Comparison of ENCODE assay signal across 3 cellular contexts in genomic region chr3:8642001-8642400, GRCh38.
TF ChIP-seq lines count a peak whose summit lies in the region.

No MANE protein-coding gene starts in this region.

TF ChIP-seq in SK-N-SH treated with all-trans-retinoic acid at 6 μM for 48 hours, 23 proteins besides CTCF, POLR2A, EP300 and RAD21:
- TF ChIP-seq ZC3H10 (CRISPR knock-in tag; IDR thresholded peaks at IDR 0.05) = no peak
- peak; percentile 98 for TF ChIP-seq ZNF70 (CRISPR knock-in tag; IDR thresholded peaks at IDR 0.05)

TF ChIP-seq in SK-N-SH, 30 proteins besides CTCF, POLR2A, EP300 and RAD21:
- TF ChIP-seq NRF1 (IDR thresholded peaks at IDR 0.05; ENCODE audit: low read depth, low read length) = no peak
- TF ChIP-seq, protein P1, sequence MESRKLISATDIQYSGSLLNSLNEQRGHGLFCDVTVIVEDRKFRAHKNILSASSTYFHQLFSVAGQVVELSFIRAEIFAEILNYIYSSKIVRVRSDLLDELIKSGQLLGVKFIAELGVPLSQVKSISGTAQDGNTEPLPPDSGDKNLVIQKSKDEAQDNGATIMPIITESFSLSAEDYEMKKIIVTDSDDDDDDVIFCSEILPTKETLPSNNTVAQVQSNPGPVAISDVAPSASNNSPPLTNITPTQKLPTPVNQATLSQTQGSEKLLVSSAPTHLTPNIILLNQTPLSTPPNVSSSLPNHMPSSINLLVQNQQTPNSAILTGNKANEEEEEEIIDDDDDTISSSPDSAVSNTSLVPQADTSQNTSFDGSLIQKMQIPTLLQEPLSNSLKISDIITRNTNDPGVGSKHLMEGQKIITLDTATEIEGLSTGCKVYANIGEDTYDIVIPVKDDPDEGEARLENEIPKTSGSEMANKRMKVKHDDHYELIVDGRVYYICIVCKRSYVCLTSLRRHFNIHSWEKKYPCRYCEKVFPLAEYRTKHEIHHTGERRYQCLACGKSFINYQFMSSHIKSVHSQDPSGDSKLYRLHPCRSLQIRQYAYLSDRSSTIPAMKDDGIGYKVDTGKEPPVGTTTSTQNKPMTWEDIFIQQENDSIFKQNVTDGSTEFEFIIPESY (IDR thresholded peaks at IDR 0.05; ENCODE audit: borderline replicate concordance, low read depth) = no peak
- no peak for TF ChIP-seq JUND (IDR thresholded peaks at IDR 0.05)
- no peak for TF ChIP-seq PBX3 (IDR thresholded peaks at IDR 0.05)
- no peak for TF ChIP-seq GABPA (IDR thresholded peaks at IDR 0.05; ENCODE audit: low read depth)

TF ChIP-seq in K562, 482 proteins besides CTCF, POLR2A, EP300 and RAD21:
- TF ChIP-seq, protein P2, sequence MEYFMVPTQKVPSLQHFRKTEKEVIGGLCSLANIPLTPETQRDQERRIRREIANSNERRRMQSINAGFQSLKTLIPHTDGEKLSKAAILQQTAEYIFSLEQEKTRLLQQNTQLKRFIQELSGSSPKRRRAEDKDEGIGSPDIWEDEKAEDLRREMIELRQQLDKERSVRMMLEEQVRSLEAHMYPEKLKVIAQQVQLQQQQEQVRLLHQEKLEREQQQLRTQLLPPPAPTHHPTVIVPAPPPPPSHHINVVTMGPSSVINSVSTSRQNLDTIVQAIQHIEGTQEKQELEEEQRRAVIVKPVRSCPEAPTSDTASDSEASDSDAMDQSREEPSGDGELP (CRISPR knock-in tag; IDR thresholded peaks at IDR 0.05; ENCODE audit: borderline replicate concordance) = no peak
- peak; percentile 51 for TF ChIP-seq RBM25 (IDR thresholded peaks at IDR 0.05; ENCODE audit: low read depth, low read length, severe bottlenecking)
